Comparison of ENCODE assay signal across 1 cellular context in the genomic region with DNA sequence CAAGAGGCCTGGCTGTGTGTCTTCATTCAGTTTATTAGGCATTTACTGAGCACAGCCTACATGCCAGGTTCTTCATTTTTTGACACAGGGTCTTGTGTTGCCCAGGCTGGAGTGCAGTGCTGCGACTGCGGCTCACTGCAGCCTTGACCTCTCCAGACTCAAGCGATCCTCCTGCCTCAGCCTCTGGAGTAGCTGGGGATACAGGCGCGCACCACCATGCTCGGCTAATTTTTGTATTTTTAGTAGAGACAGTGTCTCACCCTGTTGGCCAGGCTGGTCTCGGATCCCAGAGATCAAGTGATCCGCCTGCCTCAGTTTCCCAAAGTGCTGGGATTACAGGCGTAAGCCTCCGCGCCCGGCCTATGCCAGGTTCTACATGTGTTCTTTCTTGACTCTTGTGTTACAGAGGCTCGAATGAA.
TF ChIP-seq lines count a peak whose summit lies in the region.

No MANE protein-coding gene starts in this region.

TF ChIP-seq in HepG2, 621 proteins besides CTCF, POLR2A, EP300 and RAD21 (continued from another document):
- TF ChIP-seq, protein P1, sequence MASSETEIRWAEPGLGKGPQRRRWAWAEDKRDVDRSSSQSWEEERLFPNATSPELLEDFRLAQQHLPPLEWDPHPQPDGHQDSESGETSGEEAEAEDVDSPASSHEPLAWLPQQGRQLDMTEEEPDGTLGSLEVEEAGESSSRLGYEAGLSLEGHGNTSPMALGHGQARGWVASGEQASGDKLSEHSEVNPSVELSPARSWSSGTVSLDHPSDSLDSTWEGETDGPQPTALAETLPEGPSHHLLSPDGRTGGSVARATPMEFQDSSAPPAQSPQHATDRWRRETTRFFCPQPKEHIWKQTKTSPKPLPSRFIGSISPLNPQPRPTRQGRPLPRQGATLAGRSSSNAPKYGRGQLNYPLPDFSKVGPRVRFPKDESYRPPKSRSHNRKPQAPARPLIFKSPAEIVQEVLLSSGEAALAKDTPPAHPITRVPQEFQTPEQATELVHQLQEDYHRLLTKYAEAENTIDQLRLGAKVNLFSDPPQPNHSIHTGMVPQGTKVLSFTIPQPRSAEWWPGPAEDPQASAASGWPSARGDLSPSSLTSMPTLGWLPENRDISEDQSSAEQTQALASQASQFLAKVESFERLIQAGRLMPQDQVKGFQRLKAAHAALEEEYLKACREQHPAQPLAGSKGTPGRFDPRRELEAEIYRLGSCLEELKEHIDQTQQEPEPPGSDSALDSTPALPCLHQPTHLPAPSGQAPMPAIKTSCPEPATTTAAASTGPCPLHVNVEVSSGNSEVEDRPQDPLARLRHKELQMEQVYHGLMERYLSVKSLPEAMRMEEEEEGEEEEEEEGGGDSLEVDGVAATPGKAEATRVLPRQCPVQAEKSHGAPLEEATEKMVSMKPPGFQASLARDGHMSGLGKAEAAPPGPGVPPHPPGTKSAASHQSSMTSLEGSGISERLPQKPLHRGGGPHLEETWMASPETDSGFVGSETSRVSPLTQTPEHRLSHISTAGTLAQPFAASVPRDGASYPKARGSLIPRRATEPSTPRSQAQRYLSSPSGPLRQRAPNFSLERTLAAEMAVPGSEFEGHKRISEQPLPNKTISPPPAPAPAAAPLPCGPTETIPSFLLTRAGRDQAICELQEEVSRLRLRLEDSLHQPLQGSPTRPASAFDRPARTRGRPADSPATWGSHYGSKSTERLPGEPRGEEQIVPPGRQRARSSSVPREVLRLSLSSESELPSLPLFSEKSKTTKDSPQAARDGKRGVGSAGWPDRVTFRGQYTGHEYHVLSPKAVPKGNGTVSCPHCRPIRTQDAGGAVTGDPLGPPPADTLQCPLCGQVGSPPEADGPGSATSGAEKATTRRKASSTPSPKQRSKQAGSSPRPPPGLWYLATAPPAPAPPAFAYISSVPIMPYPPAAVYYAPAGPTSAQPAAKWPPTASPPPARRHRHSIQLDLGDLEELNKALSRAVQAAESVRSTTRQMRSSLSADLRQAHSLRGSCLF (CRISPR knock-in tag; IDR thresholded peaks at IDR 0.05; ENCODE audit: borderline replicate concordance), result peak; percentile 72; the same call in 1 of the 2 replicates
- TF ChIP-seq MEIS1 (CRISPR knock-in tag; IDR thresholded peaks at IDR 0.05; ENCODE audit: borderline replicate concordance) (0 out of 2 replicates have a peak, but pooled peaks have one; percentile 6), ZNF30 (CRISPR knock-in tag; IDR thresholded peaks at IDR 0.05) (0 out of 2 replicates have a peak, but pooled peaks have one; percentile 15), ZNF501 (CRISPR knock-in tag; IDR thresholded peaks at IDR 0.05) (peak; percentile 69), TRIM24 (CRISPR knock-in tag; IDR thresholded peaks at IDR 0.05) (0 out of 2 replicates have a peak, but pooled peaks have one; percentile 64), ATRX (CRISPR knock-in tag; IDR thresholded peaks at IDR 0.05; ENCODE audit: borderline replicate concordance) (0 out of 2 replicates have a peak, but pooled peaks have one; percentile 14), ZNF225 (CRISPR knock-in tag; IDR thresholded peaks at IDR 0.05) (no peak), STAG1 (CRISPR knock-in tag; IDR thresholded peaks at IDR 0.05) (no peak), HNRNPK (IDR thresholded peaks at IDR 0.05; ENCODE audit: low read depth, low read length, poor library complexity, severe bottlenecking) (no peak), ZNF775 (CRISPR knock-in tag; IDR thresholded peaks at IDR 0.05; ENCODE audit: borderline replicate concordance) (peak; percentile 20; the same call in 1 of the 2 replicates), ZFP82 (CRISPR knock-in tag; IDR thresholded peaks at IDR 0.05; ENCODE audit: borderline replicate concordance) (0 out of 2 replicates have a peak, but pooled peaks have one; percentile 6), ZBTB38 (CRISPR knock-in tag; IDR thresholded peaks at IDR 0.05) (no peak), NFIB (CRISPR knock-in tag; IDR thresholded peaks at IDR 0.05; ENCODE audit: borderline replicate concordance) (0 out of 2 replicates have a peak, but pooled peaks have one; percentile 85), NPAS2 (CRISPR knock-in tag; IDR thresholded peaks at IDR 0.05; ENCODE audit: borderline replicate concordance) (0 out of 2 replicates have a peak, but pooled peaks have one; percentile 85), ZNF446 (CRISPR knock-in tag; IDR thresholded peaks at IDR 0.05) (no peak), ARID2 (CRISPR knock-in tag; IDR thresholded peaks at IDR 0.05; ENCODE audit: borderline replicate concordance) (no peak), ZNF232 (CRISPR knock-in tag; IDR thresholded peaks at IDR 0.05; ENCODE audit: borderline replicate concordance) (0 out of 2 replicates have a peak, but pooled peaks have one; percentile 36), ZMYM2 (CRISPR knock-in tag; IDR thresholded peaks at IDR 0.05) (peak; percentile 39; the same call in 1 of the 2 replicates), CREM (IDR thresholded peaks at IDR 0.05) (peak; percentile 55; the same call in 1 of the 2 replicates), CREM (CRISPR knock-in tag; IDR thresholded peaks at IDR 0.05) (no peak), ZNF224 (CRISPR knock-in tag; IDR thresholded peaks at IDR 0.05) (peak; percentile 4), CAMTA2 (CRISPR knock-in tag; IDR thresholded peaks at IDR 0.05; ENCODE audit: borderline replicate concordance) (peak; percentile 15; the same call in 1 of the 2 replicates), ZNF317 (CRISPR knock-in tag; IDR thresholded peaks at IDR 0.05) (0 out of 2 replicates have a peak, but pooled peaks have one; percentile 7), ZMYM3 (CRISPR knock-in tag; IDR thresholded peaks at IDR 0.05) (peak; percentile 48), SSRP1 (CRISPR knock-in tag; IDR thresholded peaks at IDR 0.05) (peak; percentile 35; the same call in 1 of the 2 replicates), TP53 (CRISPR knock-in tag; conservative IDR thresholded peaks at IDR 0.05) (0 out of 2 replicates have a peak, but pooled peaks have one; percentile 47), ZBTB20 (CRISPR knock-in tag; IDR thresholded peaks at IDR 0.05; ENCODE audit: borderline replicate concordance, low read depth) (0 out of 2 replicates have a peak, but pooled peaks have one; percentile 4), SETDB1 (CRISPR knock-in tag; IDR thresholded peaks at IDR 0.05; ENCODE audit: borderline replicate concordance) (no peak), ZFP37 (CRISPR knock-in tag; IDR thresholded peaks at IDR 0.05; ENCODE audit: borderline replicate concordance) (0 out of 2 replicates have a peak, but pooled peaks have one; percentile 11), CHD4 (IDR thresholded peaks at IDR 0.05; ENCODE audit: borderline replicate concordance, low read length) (peak; percentile 47; the same call in 1 of the 2 replicates), SNRNP70 (IDR thresholded peaks at IDR 0.05; ENCODE audit: low read depth, low read length) (no peak), XBP1 (CRISPR knock-in tag; IDR thresholded peaks at IDR 0.05) (no peak; the same call in 1 of the 2 replicates)
- TF ChIP-seq, protein P2, sequence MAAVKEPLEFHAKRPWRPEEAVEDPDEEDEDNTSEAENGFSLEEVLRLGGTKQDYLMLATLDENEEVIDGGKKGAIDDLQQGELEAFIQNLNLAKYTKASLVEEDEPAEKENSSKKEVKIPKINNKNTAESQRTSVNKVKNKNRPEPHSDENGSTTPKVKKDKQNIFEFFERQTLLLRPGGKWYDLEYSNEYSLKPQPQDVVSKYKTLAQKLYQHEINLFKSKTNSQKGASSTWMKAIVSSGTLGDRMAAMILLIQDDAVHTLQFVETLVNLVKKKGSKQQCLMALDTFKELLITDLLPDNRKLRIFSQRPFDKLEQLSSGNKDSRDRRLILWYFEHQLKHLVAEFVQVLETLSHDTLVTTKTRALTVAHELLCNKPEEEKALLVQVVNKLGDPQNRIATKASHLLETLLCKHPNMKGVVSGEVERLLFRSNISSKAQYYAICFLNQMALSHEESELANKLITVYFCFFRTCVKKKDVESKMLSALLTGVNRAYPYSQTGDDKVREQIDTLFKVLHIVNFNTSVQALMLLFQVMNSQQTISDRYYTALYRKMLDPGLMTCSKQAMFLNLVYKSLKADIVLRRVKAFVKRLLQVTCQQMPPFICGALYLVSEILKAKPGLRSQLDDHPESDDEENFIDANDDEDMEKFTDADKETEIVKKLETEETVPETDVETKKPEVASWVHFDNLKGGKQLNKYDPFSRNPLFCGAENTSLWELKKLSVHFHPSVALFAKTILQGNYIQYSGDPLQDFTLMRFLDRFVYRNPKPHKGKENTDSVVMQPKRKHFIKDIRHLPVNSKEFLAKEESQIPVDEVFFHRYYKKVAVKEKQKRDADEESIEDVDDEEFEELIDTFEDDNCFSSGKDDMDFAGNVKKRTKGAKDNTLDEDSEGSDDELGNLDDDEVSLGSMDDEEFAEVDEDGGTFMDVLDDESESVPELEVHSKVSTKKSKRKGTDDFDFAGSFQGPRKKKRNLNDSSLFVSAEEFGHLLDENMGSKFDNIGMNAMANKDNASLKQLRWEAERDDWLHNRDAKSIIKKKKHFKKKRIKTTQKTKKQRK (IDR thresholded peaks at IDR 0.05; ENCODE audit: low read length), result no peak
- TF ChIP-seq, protein P3, sequence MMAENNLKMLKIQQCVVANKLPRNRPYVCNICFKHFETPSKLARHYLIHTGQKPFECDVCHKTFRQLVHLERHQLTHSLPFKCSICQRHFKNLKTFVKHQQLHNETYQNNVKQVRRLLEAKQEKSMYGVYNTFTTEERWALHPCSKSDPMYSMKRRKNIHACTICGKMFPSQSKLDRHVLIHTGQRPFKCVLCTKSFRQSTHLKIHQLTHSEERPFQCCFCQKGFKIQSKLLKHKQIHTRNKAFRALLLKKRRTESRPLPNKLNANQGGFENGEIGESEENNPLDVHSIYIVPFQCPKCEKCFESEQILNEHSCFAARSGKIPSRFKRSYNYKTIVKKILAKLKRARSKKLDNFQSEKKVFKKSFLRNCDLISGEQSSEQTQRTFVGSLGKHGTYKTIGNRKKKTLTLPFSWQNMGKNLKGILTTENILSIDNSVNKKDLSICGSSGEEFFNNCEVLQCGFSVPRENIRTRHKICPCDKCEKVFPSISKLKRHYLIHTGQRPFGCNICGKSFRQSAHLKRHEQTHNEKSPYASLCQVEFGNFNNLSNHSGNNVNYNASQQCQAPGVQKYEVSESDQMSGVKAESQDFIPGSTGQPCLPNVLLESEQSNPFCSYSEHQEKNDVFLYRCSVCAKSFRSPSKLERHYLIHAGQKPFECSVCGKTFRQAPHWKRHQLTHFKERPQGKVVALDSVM (CRISPR knock-in tag; IDR thresholded peaks at IDR 0.05), result peak; percentile 92
